ENCODE assay signal across 15 cellular contexts in genomic region chrX:68853665-68854251, GRCh38. TPM values are rescaled to one million over a fixed set of nuclear protein-coding genes. Genes with fewer than 3 reads are reported as not detected.
DNase-seq lines count a peak whose midpoint lies in the region; ATAC-seq, FAIRE-seq and TF ChIP-seq lines count a peak whose summit lies in the region.
"Had no signal": no experiment of that assay in that cellular context is flagged by ENCODE, and none has a peak within 500 bp of the region (broad histone marks: within the 10 kb centered on the region; RNA-seq: fewer than 3 reads in every experiment).

No MANE protein-coding gene starts in this region.

- H3K4me1 ChIP-seq in small intestine (ENCODE audit: control insufficient read depth in 2 of 2, insufficient read depth in 1 of 2, low read depth in 1 of 2, low read length in 1 of 2) (no peaks in the 10 kb centered on the region), HAP-1 (no peaks in the 10 kb centered on the region)
- H3K4me1 ChIP-seq: BLaER1 treated with 17β-estradiol and CSF1 and Interleukin-3, amounts not matched to agents 10 nM and 100 nM had no signal

- FAIRE-seq in bronchial epithelial cell (lab: Jason Lieb, UNC), result peak; percentile 79
- FAIRE-seq in small intestine (lab: Jason Lieb, UNC), result no peak
- FAIRE-seq: HTR-8/SVneo had no signal

- 0 out of 2 replicates have a peak, but pooled peaks cover 2% of the 10 kb centered on the region for H3K27me3 ChIP-seq in H7 (ENCODE audit: control insufficient read depth, insufficient read depth, low read length)
- no peaks in the 10 kb centered on the region for H3K27me3 ChIP-seq in bronchial epithelial cell (ENCODE audit: control insufficient read depth, insufficient read depth, low read length)
- H3K27me3 ChIP-seq in small intestine (ENCODE audit: control insufficient read depth in 2 of 2, insufficient read depth in 2 of 2, low read length in 2 of 2), result no peaks in the 10 kb centered on the region
- H3K27me3 ChIP-seq in HAP-1 (ENCODE audit: low read depth), result no peaks in the 10 kb centered on the region

- WGBS in small intestine, 3 donors, result 31 to 56% (median 44%) methylated on average over 4 of the region's 4 CpGs

- no peak for ATAC-seq in GM18873 (IDR thresholded peaks at IDR 0.05; ENCODE audit: low FRiP score, unreplicated experiment)

- H3K9me3 ChIP-seq in small intestine (ENCODE audit: control insufficient read depth, low read depth) (no peaks in the 10 kb centered on the region), HAP-1 (no peaks in the 10 kb centered on the region)

- no peak overlapping the region for H3K4me3 ChIP-seq in H7 (ENCODE audit: insufficient read depth, low read depth, low read length)
- no peak overlapping the region for H3K4me3 ChIP-seq in bronchial epithelial cell (ENCODE audit: low read depth, low read length)
- H3K4me3 ChIP-seq in small intestine (ENCODE audit: low read depth in 1 of 2, low read length in 2 of 2), result no peak overlapping the region
- no peak overlapping the region for H3K4me3 ChIP-seq in HAP-1
- H3K4me3 ChIP-seq: BLaER1 treated with 17β-estradiol and CSF1 and Interleukin-3, amounts not matched to agents 10 nM and 100 nM had no signal

- DNase-seq in H7 (peak; percentile 67), bronchial epithelial cell (ENCODE audit: low read depth) (no peak), iPS-NIHi7 (ENCODE audit: extremely low spot score) (peak; percentile 48), small intestine (peak; percentile 85), HAP-1 (ENCODE audit: low spot score in 2 of 2) (no peak), AML-193 (lab: John Stamatoyannopoulos, UW) (no peak)
- DNase-seq: 8988T; CD4-positive, CD25-positive, alpha-beta regulatory T cell; DMS53; GF-D8; HCEC 1CT; HFFc6 had no signal

- TF ChIP-seq CTCF in bronchial epithelial cell (IDR thresholded peaks at IDR 0.05; ENCODE audit: insufficient read depth, low read length, severe bottlenecking), result no peak

- H3K27ac ChIP-seq in small intestine (ENCODE audit: low read depth in 1 of 2, low read length in 1 of 2), result no peak overlapping the region
- H3K27ac ChIP-seq: BLaER1 treated with 17β-estradiol and CSF1 and Interleukin-3, amounts not matched to agents 10 nM and 100 nM had no signal

- in situ Hi-C loops in HAP-1 (cut with MboI; ENCODE audit: low sequenced_read_pairs), result no loop called here

- no peaks in the 10 kb centered on the region for H3K36me3 ChIP-seq in H7 (replicated peaks; ENCODE audit: control insufficient read depth, insufficient read depth, low read length)
- no peaks in the 10 kb centered on the region for H3K36me3 ChIP-seq in bronchial epithelial cell (ENCODE audit: control insufficient read depth, insufficient read depth, low read length)
- no peaks in the 10 kb centered on the region for H3K36me3 ChIP-seq in small intestine (ENCODE audit: control insufficient read depth in 2 of 2, insufficient read depth in 2 of 2, low read length in 2 of 2)
- no peaks in the 10 kb centered on the region for H3K36me3 ChIP-seq in HAP-1 (replicated peaks)
- H3K36me3 ChIP-seq: BLaER1 treated with 17β-estradiol and CSF1 and Interleukin-3, amounts not matched to agents 10 nM and 100 nM had no signal

RNA-seq across cellular contexts. Expression of gene EFNB1, which starts 24.9 kb away (rescaled TPM):
- total RNA-seq in H7 (2014; rRNA removed; shearing (Covaris generic)), result 90.2 and 95.8 TPM in 2 replicates
- 117 and 159 TPM in 2 replicates for total RNA-seq in bronchial epithelial cell
- 10 to 100 TPM; 21.9 to 47.0 (median 26.4) TPM for polyA plus RNA-seq in small intestine

Comparison
In these comparisons a context has a peak if more than half of its experiments do, and no peak if none do; other contexts are left out.
1. DNase-seq: peak in H7 (single experiment), iPS-NIHi7 (single experiment) and small intestine (single experiment); none in bronchial epithelial cell (single experiment), HAP-1 (0 of 2) and AML-193 (0 of 2).